11 cellular contexts compared by ENCODE assay signal in the genomic region with DNA sequence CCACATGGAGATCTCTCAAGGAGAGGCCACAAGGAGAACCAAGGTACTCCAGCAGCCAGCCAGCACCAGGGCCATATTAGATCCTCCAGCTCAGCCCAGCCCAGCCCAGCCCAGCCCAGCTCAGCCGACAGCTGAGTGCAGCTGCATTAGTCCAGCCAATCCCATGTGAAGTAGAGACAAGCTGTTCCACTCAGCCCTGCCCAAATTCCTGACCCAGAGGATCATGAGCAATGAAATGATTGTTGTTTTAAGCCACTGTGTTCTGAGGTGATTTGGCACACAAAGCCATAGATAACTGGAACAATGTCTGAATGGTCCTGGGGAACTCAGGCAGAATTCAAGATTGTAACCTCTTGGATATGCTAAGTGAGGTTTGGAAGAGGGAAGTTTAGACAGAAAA. TPM values are rescaled to one million over a fixed set of nuclear protein-coding genes. Genes with fewer than 3 reads are reported as not detected.
A peak's percentile ranks its signal among the peaks of the same experiment; 100 is the strongest.
DNase-seq lines count a peak whose midpoint lies in the region; TF ChIP-seq lines count a peak whose summit lies in the region.
"Had no signal": no experiment of that assay in that cellular context is flagged by ENCODE, and none has a peak within 500 bp of the region (broad histone marks: within the 10 kb centered on the region; RNA-seq: fewer than 3 reads in every experiment).

No MANE protein-coding gene starts in this region.

- H3K4me3 ChIP-seq in SJCRH30, result no peak overlapping the region
- no peak overlapping the region for H3K4me3 ChIP-seq in fibroblast of villous mesenchyme (ENCODE audit: low read depth, low read length)
- no peak overlapping the region for H3K4me3 ChIP-seq in neural progenitor cell

- H3K79me2 ChIP-seq in neural progenitor cell (ENCODE audit: low read depth), result no peaks in the 10 kb centered on the region

- no peaks in the 10 kb centered on the region for H3K36me3 ChIP-seq in SJCRH30
- H3K36me3 ChIP-seq in neural progenitor cell, result no peaks in the 10 kb centered on the region

- H3K27me3 ChIP-seq in SJCRH30 (no peaks in the 10 kb centered on the region), neural progenitor cell (no peaks in the 10 kb centered on the region)

- no peaks in the 10 kb centered on the region for H3F3A ChIP-seq in neural progenitor cell (ENCODE audit: low read depth)

- no peak overlapping the region for H3K4me2 ChIP-seq in neural progenitor cell

- peak overlapping the region; percentile 80 for H2AFZ ChIP-seq in neural progenitor cell (replicated peaks)

- H3K27ac ChIP-seq in SJCRH30, result no peak overlapping the region
- no peak overlapping the region for H3K27ac ChIP-seq in neural progenitor cell
- H3K27ac ChIP-seq in caudate nucleus (ENCODE audit: low read depth, low read length), result no peak overlapping the region

- TF ChIP-seq CTCF in fibroblast of villous mesenchyme (IDR thresholded peaks at IDR 0.05; ENCODE audit: insufficient read depth, low read depth, low read length) (no peak), neural progenitor cell (IDR thresholded peaks at IDR 0.05) (no peak)

- no peaks in the 10 kb centered on the region for H3K27me3 Mint-ChIP-seq in neural progenitor cell (ENCODE audit: insufficient read depth, low read depth)
- H3K27me3 Mint-ChIP-seq: CD4-positive, alpha-beta memory T cell; stimulated activated naive CD8-positive, alpha-beta T cell treated with anti-CD3 and anti-CD28 coated beads, Interleukin-15, Interleukin-2, amounts not matched to agents 100 ng/mL and 50 ng/mL, for 24 hours had no signal

- H3K9ac ChIP-seq in neural progenitor cell, result no peak overlapping the region

- H3K4me1 Mint-ChIP-seq in neural progenitor cell, result no peaks in the 10 kb centered on the region
- H3K4me1 Mint-ChIP-seq: CD4-positive, alpha-beta memory T cell had no signal

- no peaks in the 10 kb centered on the region for H4K20me1 ChIP-seq in neural progenitor cell (ENCODE audit: low read depth)

- H3K27ac Mint-ChIP-seq in neural progenitor cell, result no peak overlapping the region
- H3K27ac Mint-ChIP-seq: CD4-positive, alpha-beta memory T cell; stimulated activated naive CD8-positive, alpha-beta T cell treated with anti-CD3 and anti-CD28 coated beads, Interleukin-15, Interleukin-2, amounts not matched to agents 100 ng/mL and 50 ng/mL, for 24 hours had no signal

- H3K9me3 Mint-ChIP-seq in neural progenitor cell, result no peaks in the 10 kb centered on the region
- H3K9me3 Mint-ChIP-seq: stimulated activated naive CD8-positive, alpha-beta T cell treated with anti-CD3 and anti-CD28 coated beads, Interleukin-15, Interleukin-2, amounts not matched to agents 100 ng/mL and 50 ng/mL, for 24 hours had no signal

- H3K36me3 Mint-ChIP-seq in neural progenitor cell, result no peaks in the 10 kb centered on the region
- H3K36me3 Mint-ChIP-seq: CD4-positive, alpha-beta memory T cell had no signal

- DNase-seq in AG20443 (ENCODE audit: low spot score), result peak; percentile 55
- DNase-seq in SJCRH30, result peak; percentile 11 to 28
- peak; percentile 22 for DNase-seq in fibroblast of villous mesenchyme (ENCODE audit: low read depth)
- DNase-seq in neural progenitor cell (ENCODE audit: low spot score), result peak; percentile 41
- no peak for DNase-seq in caudate nucleus (lab: John Stamatoyannopoulos, UW)
- no peak for DNase-seq in SKM-1 (lab: John Stamatoyannopoulos, UW; ENCODE audit: unreplicated experiment)
- no peak for DNase-seq in amniotic stem cell (lab: John Stamatoyannopoulos, UW)
- DNase-seq in SHP77 treated with DMSO at 0.1 percent for 48 hours (lab: John Stamatoyannopoulos, UW), result no peak
- DNase-seq: erythroblast had no signal

- H3K9me3 ChIP-seq in SJCRH30 (replicated peaks) (no peaks in the 10 kb centered on the region), neural progenitor cell (ENCODE audit: low read depth) (no peaks in the 10 kb centered on the region)

- H3K4me1 ChIP-seq in SJCRH30 (peaks cover 8% of the 10 kb centered on the region; the same call in 1 of the 2 replicates), neural progenitor cell (no peaks in the 10 kb centered on the region)

- no peak overlapping the region for H3K4me3 Mint-ChIP-seq in neural progenitor cell
- H3K4me3 Mint-ChIP-seq: CD4-positive, alpha-beta memory T cell; stimulated activated naive CD8-positive, alpha-beta T cell treated with anti-CD3 and anti-CD28 coated beads, Interleukin-15, Interleukin-2, amounts not matched to agents 100 ng/mL and 50 ng/mL, for 24 hours had no signal

RNA-seq across cellular contexts. Expression of gene BMP2, which starts 59.5 kb away (rescaled TPM):
- not detected in 2 replicates for total RNA-seq in SJCRH30 (2014; rRNA removed; shearing (Covaris generic))
- total RNA-seq in fibroblast of villous mesenchyme, result 4.3 and 19.3 TPM in 2 replicates
- total RNA-seq in neural progenitor cell (ENCODE audit: low replicate concordance), result 7.2 and 7.3 TPM in 2 replicates
- total RNA-seq: CD4-positive, alpha-beta memory T cell had no signal

Comparison
In these comparisons a context has a peak if more than half of its experiments do, and no peak if none do; other contexts are left out.
1. DNase-seq: peak in AG20443 (single experiment), SJCRH30 (2 of 2), fibroblast of villous mesenchyme (single experiment) and neural progenitor cell (single experiment); none in caudate nucleus (0 of 61), SKM-1 (single experiment), amniotic stem cell (single experiment) and SHP77 treated with DMSO at 0.1 percent for 48 hours (single experiment).